8 cellular contexts compared by ENCODE assay signal in the genomic region with DNA sequence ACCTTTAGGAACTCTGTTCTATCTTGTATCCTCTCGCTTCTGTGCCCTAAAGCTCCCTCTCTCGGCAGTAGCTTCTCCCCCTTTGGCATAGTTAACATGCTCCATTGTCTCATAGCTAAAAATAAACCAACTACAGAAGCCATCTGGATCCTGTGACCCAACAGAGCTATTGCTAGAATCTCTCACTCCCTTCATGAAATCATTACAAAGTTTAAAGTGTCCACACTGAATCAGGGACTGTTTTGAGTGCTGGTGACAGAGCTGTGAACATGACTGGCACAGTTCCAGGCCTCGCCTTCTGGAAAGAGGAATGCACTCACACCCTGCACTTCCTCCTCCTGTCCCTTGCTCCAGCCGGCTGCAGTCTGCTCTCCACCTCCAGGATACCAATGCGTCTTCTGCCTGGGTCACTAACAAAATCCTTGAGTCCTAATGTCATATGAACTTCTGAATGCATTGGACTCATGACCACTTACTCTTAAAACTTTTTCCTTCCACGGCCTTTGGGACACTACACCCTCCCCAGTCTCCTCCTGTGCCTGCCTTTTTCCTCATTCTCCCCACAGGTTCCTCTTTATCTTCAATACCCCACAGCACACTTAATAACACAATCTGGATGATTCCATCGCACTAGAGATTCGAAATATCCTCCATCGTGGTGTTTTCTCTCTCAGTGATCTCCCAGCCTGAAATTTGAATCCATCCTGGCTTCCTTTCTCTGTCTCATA. TPM values are rescaled to one million over a fixed set of nuclear protein-coding genes. Genes with fewer than 3 reads are reported as not detected.
DNase-seq lines count a peak whose midpoint lies in the region; ATAC-seq and TF ChIP-seq lines count a peak whose summit lies in the region.

No MANE protein-coding gene starts in this region.

- peaks cover 0 to 2% of the 10 kb centered on the region in 2 donors for H3K36me3 Mint-ChIP-seq in activated T-cell treated with anti-CD3 and anti-CD28 coated beads, Interleukin-2, amount 50 U/mL, for 72 hours (ENCODE audit: insufficient read depth in 2 of 2)
- peaks cover 19% of the 10 kb centered on the region for H3K36me3 Mint-ChIP-seq in nephron progenitor cell (ENCODE audit: low read depth)

- no peaks in the 10 kb centered on the region for H3K4me1 Mint-ChIP-seq in activated T-cell treated with anti-CD3 and anti-CD28 coated beads, Interleukin-2, amount 50 U/mL, for 72 hours (ENCODE audit: low read depth)
- no peaks in the 10 kb centered on the region for H3K4me1 Mint-ChIP-seq in nephron progenitor cell

- no peaks in the 10 kb centered on the region for H3K9me3 Mint-ChIP-seq in activated T-cell treated with anti-CD3 and anti-CD28 coated beads, Interleukin-2, amount 50 U/mL, for 72 hours
- peaks cover 3% of the 10 kb centered on the region for H3K9me3 Mint-ChIP-seq in nephron progenitor cell

- H3K27ac ChIP-seq in dorsolateral prefrontal cortex = peak overlapping the region in 31 of 59 donors; percentile 4 to 74 (median 40)

- no peaks in the 10 kb centered on the region for H3K36me3 ChIP-seq in mucosa of stomach (ENCODE audit: control insufficient read depth, insufficient read depth, low read length)

- TF ChIP-seq CTCF in dorsolateral prefrontal cortex (IDR thresholded peaks at IDR 0.05 in 54 of 56, conservative IDR thresholded peaks at IDR 0.05 in 2 of 56; ENCODE audit: low read depth in 1 of 56, partially characterized antibody in 56 of 56) = peak in 37 of 56 donors; percentile 2 to 56 (median 23)
- no peak for TF ChIP-seq CTCF in nephron progenitor cell (IDR thresholded peaks at IDR 0.05)

- ATAC-seq in activated T-cell treated with anti-CD3 and anti-CD28 coated beads, Interleukin-2, amount 50 U/mL, for 72 hours (replicated peaks in 1 of 2) = no peak

- H3K27me3 ChIP-seq in dorsolateral prefrontal cortex (no peaks in the 10 kb centered on the region), mucosa of stomach (ENCODE audit: control insufficient read depth, insufficient read depth, low read length) (no peaks in the 10 kb centered on the region)

- H3K4me1 ChIP-seq in mucosa of stomach (ENCODE audit: control insufficient read depth, insufficient read depth, low read length) = peaks cover 39% of the 10 kb centered on the region

- H3K9me3 ChIP-seq in mucosa of stomach (ENCODE audit: control insufficient read depth, low read length) = no peaks in the 10 kb centered on the region

- H3K27ac Mint-ChIP-seq in activated T-cell treated with anti-CD3 and anti-CD28 coated beads, Interleukin-2, amount 50 U/mL, for 72 hours = no peak overlapping the region
- no peak overlapping the region for H3K27ac Mint-ChIP-seq in nephron progenitor cell

- peak overlapping the region in 18 of 59 donors; percentile 1 to 40 (median 16) for H3K4me3 ChIP-seq in dorsolateral prefrontal cortex
- peak overlapping the region; percentile 6 for H3K4me3 ChIP-seq in mucosa of stomach (ENCODE audit: low read length)

- intact Hi-C loops in dorsolateral prefrontal cortex (cut with DNase I) = loop anchor here in 1 of 2 donors (10.0 kb wide), 1 partner anchor 320 kb away; no protein-coding TSS in a partner anchor

- H3K9ac ChIP-seq in mucosa of stomach (ENCODE audit: low read length) = peak overlapping the region; percentile 66

- DNase-seq in C1 segment of cervical spinal cord (lab: John Stamatoyannopoulos, UW) (peak in 12 of 14 donors; percentile 11 to 58 (median 36)), NCI-H2029 (lab: John Stamatoyannopoulos, UW) (peak; percentile 32), dorsolateral prefrontal cortex (peak in 9 of 10 donors; percentile 27 to 71 (median 54)), nephron progenitor cell (no peak)
- no peak for DNase-seq in activated T-cell treated with anti-CD3 and anti-CD28 coated beads, Interleukin-2, amount 50 U/mL, for 72 hours
- no peak for DNase-seq in effector CD8-positive, alpha-beta T cell (lab: John Stamatoyannopoulos, UW)
- no peak for DNase-seq in activated CD8-positive, alpha-beta memory T cell treated with anti-CD3 and anti-CD28 coated beads, Interleukin-2, amount 50 U/mL, for 48 hours

- H3K4me3 Mint-ChIP-seq in activated T-cell treated with anti-CD3 and anti-CD28 coated beads, Interleukin-2, amount 50 U/mL, for 72 hours = no peak overlapping the region
- no peak overlapping the region for H3K4me3 Mint-ChIP-seq in nephron progenitor cell

- H3K27me3 Mint-ChIP-seq in activated T-cell treated with anti-CD3 and anti-CD28 coated beads, Interleukin-2, amount 50 U/mL, for 72 hours (ENCODE audit: low read depth) = peaks cover 8% of the 10 kb centered on the region
- no peaks in the 10 kb centered on the region for H3K27me3 Mint-ChIP-seq in nephron progenitor cell (ENCODE audit: low read depth, poor library complexity)

RNA-seq across cellular contexts. Expression of a gene that starts 13.2 kb away (rescaled TPM):
- total RNA-seq in dorsolateral prefrontal cortex = 1 to 10 TPM in 103 of 120 experiments, under 1 TPM in 17; 0.26 to 8.7 (median 1.9) TPM
- not detected for total RNA-seq in activated T-cell treated with anti-CD3 and anti-CD28 coated beads, Interleukin-2, amount 50 U/mL, for 72 hours

Comparison
In these comparisons a context has a peak if more than half of its experiments do, and no peak if none do; other contexts are left out.
1. DNase-seq: peak in C1 segment of cervical spinal cord (12 of 14), NCI-H2029 (single experiment) and dorsolateral prefrontal cortex (9 of 10); none in activated T-cell treated with anti-CD3 and anti-CD28 coated beads, Interleukin-2, amount 50 U/mL, for 72 hours (0 of 2), effector CD8-positive, alpha-beta T cell (single experiment), nephron progenitor cell (single experiment) and activated CD8-positive, alpha-beta memory T cell treated with anti-CD3 and anti-CD28 coated beads, Interleukin-2, amount 50 U/mL, for 48 hours (single experiment).